In the genomic region with DNA sequence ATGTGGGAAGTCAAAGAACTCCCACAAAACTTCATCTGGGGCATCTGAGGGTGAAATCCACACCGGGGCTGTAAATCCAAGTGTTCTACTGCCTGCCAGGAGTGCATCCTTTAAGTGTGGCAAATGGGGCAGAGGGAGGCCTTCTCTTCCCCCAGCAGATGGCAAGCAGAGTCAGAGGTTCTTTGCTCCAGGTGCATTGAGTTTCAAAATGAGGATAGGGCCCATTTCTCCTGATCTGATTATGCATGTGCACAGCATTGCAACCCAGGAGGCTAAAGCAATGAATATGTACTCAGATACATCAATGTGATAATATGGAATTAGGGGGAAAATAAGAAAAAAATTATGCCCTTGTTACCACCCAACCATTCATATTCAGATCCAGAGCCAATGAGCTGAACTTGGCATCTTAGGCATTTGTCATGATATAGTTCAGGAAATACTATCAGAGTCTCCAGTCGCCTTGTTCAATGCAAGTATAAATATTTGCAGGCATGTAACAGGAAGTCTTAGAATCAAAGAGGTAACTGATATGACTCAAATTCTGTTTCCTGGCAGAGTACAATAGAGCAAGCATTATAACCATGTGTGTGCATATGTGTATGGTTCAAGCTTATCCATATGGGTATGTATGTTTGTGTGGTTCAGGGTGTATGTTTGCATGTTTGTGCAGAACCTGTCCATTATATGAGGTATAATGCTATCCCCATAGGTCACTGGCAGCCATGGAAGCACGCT, we compare ENCODE assay signal across 19 cellular contexts.
DNase-seq lines count a peak whose midpoint lies in the region; ATAC-seq and TF ChIP-seq lines count a peak whose summit lies in the region.
"Had no signal": no experiment of that assay in that cellular context is flagged by ENCODE, and none has a peak within 500 bp of the region (broad histone marks: within the 10 kb centered on the region; RNA-seq: fewer than 3 reads in every experiment).

No MANE protein-coding gene starts in this region.

- no peak overlapping the region for H3K4me3 Mint-ChIP-seq in type B pancreatic cell
- H3K4me3 Mint-ChIP-seq: CD4-positive, alpha-beta memory T cell had no signal

- no peaks in the 10 kb centered on the region for H3K27me3 Mint-ChIP-seq in type B pancreatic cell

- H3K27ac Mint-ChIP-seq in type B pancreatic cell, result no peak overlapping the region
- H3K27ac Mint-ChIP-seq: CD4-positive, alpha-beta memory T cell had no signal

- H3K36me3 Mint-ChIP-seq in type B pancreatic cell, result no peaks in the 10 kb centered on the region
- H3K36me3 Mint-ChIP-seq: CD4-positive, alpha-beta memory T cell had no signal

- no peaks in the 10 kb centered on the region for H3K36me3 ChIP-seq in mucosa of descending colon (ENCODE audit: low read depth)
- H3K36me3 ChIP-seq: BLaER1 had no signal

- DNase-seq in dermis blood vessel endothelial cell (peak; percentile 33), mucosa of descending colon (no peak), omental fat pad (ENCODE audit: low spot score) (no peak), type B pancreatic cell (ENCODE audit: extremely low spot score, unreplicated experiment) (no peak), D341Med (ENCODE audit: low spot score) (no peak)
- DNase-seq: CD4-positive, alpha-beta memory T cell; DMS79; GM23248; NCI-H1092 treated with DMSO at 0.1 percent for 48 hours; NCI-H146; NCI-H2029 treated with DMSO at 0.1 percent for 48 hours; NCI-H748 treated with DMSO at 0.1 percent for 48 hours; PC-9; SIG-M5 had no signal

- no peaks in the 10 kb centered on the region for H3K9me3 Mint-ChIP-seq in type B pancreatic cell
- H3K9me3 Mint-ChIP-seq: CD4-positive, alpha-beta memory T cell had no signal

- no peaks in the 10 kb centered on the region for H3K4me1 ChIP-seq in mucosa of descending colon (ENCODE audit: low read depth)
- H3K4me1 ChIP-seq: BLaER1 had no signal

- no peaks in the 10 kb centered on the region for H3K9me3 ChIP-seq in mucosa of descending colon
- H3K9me3 ChIP-seq: BLaER1 had no signal

- no peaks in the 10 kb centered on the region for H3K4me1 Mint-ChIP-seq in type B pancreatic cell (ENCODE audit: unreplicated experiment)

- peak; percentile 61 for ATAC-seq in GM18519 (IDR thresholded peaks at IDR 0.05; ENCODE audit: low FRiP score, unreplicated experiment)
- ATAC-seq in HG03565 (IDR thresholded peaks at IDR 0.05; ENCODE audit: unreplicated experiment), result peak; percentile 72
- ATAC-seq in mucosa of descending colon, result peak; percentile 69
- no peak for ATAC-seq in omental fat pad (ENCODE audit: low FRiP score)
- ATAC-seq: HCT116, SK-N-SH treated with all-trans-retinoic acid at 6 μM for 48 hours had no signal

- TF ChIP-seq CTCF in mucosa of descending colon (IDR thresholded peaks at IDR 0.05) (no peak), omental fat pad (IDR thresholded peaks at IDR 0.05) (no peak), type B pancreatic cell (conservative IDR thresholded peaks at IDR 0.05) (no peak)

- H3K4me3 ChIP-seq in mucosa of descending colon, result no peak overlapping the region
- H3K4me3 ChIP-seq: BLaER1, GM23248, PC-9 had no signal

- intact Hi-C loops in mucosa of descending colon (cut with DNase I, micrococcal nuclease), result no loop called here
